In genomic region chr7:113159746-113160339, GRCh38 we compare ENCODE assay signal across 9 cellular contexts. TPM values are rescaled to one million over a fixed set of nuclear protein-coding genes. Genes with fewer than 3 reads are reported as not detected.
DNase-seq lines count a peak whose midpoint lies in the region; ATAC-seq, FAIRE-seq and TF ChIP-seq lines count a peak whose summit lies in the region.
"Had no signal": no experiment of that assay in that cellular context is flagged by ENCODE, and none has a peak within 500 bp of the region (broad histone marks: within the 10 kb centered on the region; RNA-seq: fewer than 3 reads in every experiment).

No MANE protein-coding gene starts in this region.

- no peak overlapping the region for H3K4me3 ChIP-seq in astrocyte of the cerebellum (ENCODE audit: low read depth, low read length)
- no peak overlapping the region for H3K4me3 ChIP-seq in stomach

- H3K27ac ChIP-seq in stomach: no peak overlapping the region

- no peak for TF ChIP-seq EP300 in stomach (IDR thresholded peaks at IDR 0.05)

- intact Hi-C loops in stomach (cut with DNase I; ENCODE audit: low total_unique reads): no loop called here

- WGBS in stomach, 5 donors: 40 to 54% (median 45%) methylated on average over 5 of the region's 5 CpGs

- H3K9me3 ChIP-seq in stomach: no peaks in the 10 kb centered on the region

- peak; percentile 71 for ATAC-seq in HG02884 (IDR thresholded peaks at IDR 0.05; ENCODE audit: unreplicated experiment)
- peak; percentile 63 for ATAC-seq in left lobe of liver
- ATAC-seq in stimulated activated memory B cell treated with anti-CD40 and anti-IgM and Interleukin-4, amounts not matched to agents 10 μg/mL and 1 μg/mL and 100 μg/mL, for 72 hours: no peak
- ATAC-seq: left colon had no signal

- in situ Hi-C loops in astrocyte of the cerebellum (cut with HindIII; ENCODE audit: low sequenced_read_pairs): no loop called here

- H3K36me3 ChIP-seq in stomach: no peaks in the 10 kb centered on the region

- no peaks in the 10 kb centered on the region for H3K27me3 Mint-ChIP-seq in stimulated activated memory B cell treated with anti-CD40 and anti-IgM and Interleukin-4, amounts not matched to agents 10 μg/mL and 1 μg/mL and 100 μg/mL, for 72 hours

- no peak overlapping the region for H3K27ac Mint-ChIP-seq in stimulated activated memory B cell treated with anti-CD40 and anti-IgM and Interleukin-4, amounts not matched to agents 10 μg/mL and 1 μg/mL and 100 μg/mL, for 72 hours

- peaks cover 0 to 9% (median 0%) of the 10 kb centered on the region in 3 donors for H3K27me3 ChIP-seq in stomach

- FAIRE-seq in GM12892 (lab: Jason Lieb, UNC): peak; percentile 33

- no peaks in the 10 kb centered on the region for H3K36me3 Mint-ChIP-seq in stimulated activated memory B cell treated with anti-CD40 and anti-IgM and Interleukin-4, amounts not matched to agents 10 μg/mL and 1 μg/mL and 100 μg/mL, for 72 hours

- TF ChIP-seq CTCF in astrocyte of the cerebellum (IDR thresholded peaks at IDR 0.05; ENCODE audit: low read depth, low read length, missing control alignments) (peak; percentile 84), stomach (IDR thresholded peaks at IDR 0.05) (peak in 1 of 7 experiments; percentile 35)

- H3K4me1 Mint-ChIP-seq in stimulated activated memory B cell treated with anti-CD40 and anti-IgM and Interleukin-4, amounts not matched to agents 10 μg/mL and 1 μg/mL and 100 μg/mL, for 72 hours: no peaks in the 10 kb centered on the region

- TF ChIP-seq POLR2A in GM12892 (IDR thresholded peaks at IDR 0.05; ENCODE audit: low read depth, low read length) (no peak), stomach (IDR thresholded peaks at IDR 0.05) (no peak)

- no peaks in the 10 kb centered on the region for H3K4me1 ChIP-seq in stomach

- DNase-seq in AG08396 (ENCODE audit: low spot score) (peak; percentile 47), GM12892 (ENCODE audit: insufficient read length) (no peak), NCI-H1694 treated with DMSO at 0.1 percent for 48 hours (lab: John Stamatoyannopoulos, UW) (peak; percentile 69), astrocyte of the cerebellum (ENCODE audit: low read depth) (peak; percentile 15), left lobe of liver (ENCODE audit: low spot score) (no peak), stomach (no peak)

- H3K4me3 Mint-ChIP-seq in stimulated activated memory B cell treated with anti-CD40 and anti-IgM and Interleukin-4, amounts not matched to agents 10 μg/mL and 1 μg/mL and 100 μg/mL, for 72 hours: no peak overlapping the region

- no peaks in the 10 kb centered on the region for H3K9me3 Mint-ChIP-seq in stimulated activated memory B cell treated with anti-CD40 and anti-IgM and Interleukin-4, amounts not matched to agents 10 μg/mL and 1 μg/mL and 100 μg/mL, for 72 hours

RNA-seq across cellular contexts. Expression of gene SMIM30, which starts 41.5 kb away (rescaled TPM):
- 85.1 TPM for polyA plus RNA-seq in GM12892 (2012; ENCODE audit: missing spikeins)
- total RNA-seq in left lobe of liver (12.9 TPM), stomach (100 to 1,000 TPM in 1 of 5 donors, 10 to 100 TPM in 3, not detected in 1; 14.6 to 144 (median 59.7) TPM)
- polyA plus RNA-seq in stomach: 10 to 100 TPM; 52.2 to 83.4 (median 59.7) TPM

Comparison
In these comparisons a context has a peak if more than half of its experiments do, and no peak if none do; other contexts are left out.
1. DNase-seq: peak in AG08396 (single experiment), NCI-H1694 treated with DMSO at 0.1 percent for 48 hours (single experiment) and astrocyte of the cerebellum (single experiment); none in GM12892 (single experiment), left lobe of liver (single experiment) and stomach (single experiment).